21 cellular contexts compared by ENCODE assay signal in genomic region chr5:10279328-10279727, GRCh38.
"Had no signal": no experiment of that assay in that cellular context is flagged by ENCODE, and none has a peak within 500 bp of the region (broad histone marks: within the 10 kb centered on the region; RNA-seq: fewer than 3 reads in every experiment).

No MANE protein-coding gene starts in this region.

- H3K4me3 ChIP-seq: esophagus squamous epithelium, gastroesophageal sphincter, mucosa of descending colon, neural progenitor cell, ovary, right atrium auricular region, suprapubic skin, tibial artery, upper lobe of left lung, uterus had no signal

- H3K9me3 Mint-ChIP-seq: dendritic cell treated with granulocyte-macrophage colony-stimulating factor and Interleukin-4, amounts not matched to agents 40 ng/mL and 50 ng/mL, for 4 days; effector memory CD8-positive, alpha-beta T cell; natural killer cell; neural progenitor cell; stimulated activated effector memory CD8-positive, alpha-beta T cell treated with anti-CD3 and anti-CD28 coated beads, Interleukin-12 subunit alpha, Interleukin-12 subunit beta, amount 100 ng/mL, for 72 hours had no signal

- H3K36me3 Mint-ChIP-seq: natural killer cell; stimulated activated effector memory CD8-positive, alpha-beta T cell treated with anti-CD3 and anti-CD28 coated beads, Interleukin-12 subunit alpha, Interleukin-12 subunit beta, amount 100 ng/mL, for 72 hours had no signal

- H3K4me1 ChIP-seq: esophagus squamous epithelium, right atrium auricular region, suprapubic skin, uterus had no signal

- DNase-seq: effector memory CD8-positive, alpha-beta T cell; esophagus squamous epithelium; foreskin fibroblast; glutamatergic neuron; islet precursor cell; mucosa of descending colon; natural killer cell; nucleus accumbens; ovary; stimulated activated CD4-positive, alpha-beta T cell treated with anti-CD3 and anti-CD28 coated beads, Interleukin-4, amount 100 ng/mL, for 1 hour; stimulated activated CD8-positive, alpha-beta memory T cell treated with anti-CD3 and anti-CD28 coated beads, Interleukin-4, amount 100 ng/mL, for 48 hours; stimulated activated naive CD8-positive, alpha-beta T cell treated with anti-CD3 and anti-CD28 coated beads, Interleukin-15, Interleukin-2, amounts not matched to agents 100 U/mL and 50 U/mL, for 24 hours; tibial artery; upper lobe of left lung; uterus had no signal

- ATAC-seq: effector memory CD8-positive, alpha-beta T cell; gastroesophageal sphincter; mucosa of descending colon; natural killer cell; stimulated activated effector memory CD8-positive, alpha-beta T cell treated with anti-CD3 and anti-CD28 coated beads, Interleukin-12 subunit alpha, Interleukin-12 subunit beta, amount 100 ng/mL, for 72 hours; stimulated activated naive CD8-positive, alpha-beta T cell treated with anti-CD3 and anti-CD28 coated beads, Interleukin-15, Interleukin-2, amounts not matched to agents 100 U/mL and 50 U/mL, for 24 hours had no signal

- H3K27ac ChIP-seq: esophagus squamous epithelium, gastroesophageal sphincter, neural progenitor cell, ovary, right atrium auricular region, suprapubic skin, tibial artery, upper lobe of left lung, uterus had no signal

- H3K4me3 Mint-ChIP-seq: dendritic cell treated with granulocyte-macrophage colony-stimulating factor and Interleukin-4, amounts not matched to agents 40 ng/mL and 50 ng/mL, for 4 days; effector memory CD8-positive, alpha-beta T cell; natural killer cell; neural progenitor cell; stimulated activated effector memory CD8-positive, alpha-beta T cell treated with anti-CD3 and anti-CD28 coated beads, Interleukin-12 subunit alpha, Interleukin-12 subunit beta, amount 100 ng/mL, for 72 hours had no signal

- H3K36me3 ChIP-seq: esophagus squamous epithelium, neural progenitor cell, ovary, suprapubic skin, upper lobe of left lung had no signal

- H3K27me3 ChIP-seq: esophagus squamous epithelium, gastroesophageal sphincter, neural progenitor cell, ovary, right atrium auricular region, suprapubic skin, tibial artery, upper lobe of left lung, uterus had no signal

- H3K27ac Mint-ChIP-seq: dendritic cell treated with granulocyte-macrophage colony-stimulating factor and Interleukin-4, amounts not matched to agents 40 ng/mL and 50 ng/mL, for 4 days; effector memory CD8-positive, alpha-beta T cell; natural killer cell; neural progenitor cell; stimulated activated effector memory CD8-positive, alpha-beta T cell treated with anti-CD3 and anti-CD28 coated beads, Interleukin-12 subunit alpha, Interleukin-12 subunit beta, amount 100 ng/mL, for 72 hours had no signal

- H3K9me3 ChIP-seq: esophagus squamous epithelium, gastroesophageal sphincter, mucosa of descending colon, ovary, right atrium auricular region, suprapubic skin, tibial artery, upper lobe of left lung, uterus had no signal
